In genomic region chr21:33399821-33400220, GRCh38 we compare ENCODE assay signal across 13 cellular contexts.
"Had no signal": no experiment of that assay in that cellular context is flagged by ENCODE, and none has a peak within 500 bp of the region (broad histone marks: within the 10 kb centered on the region; RNA-seq: fewer than 3 reads in every experiment).

No MANE protein-coding gene starts in this region.

- H3K4me3 Mint-ChIP-seq: activated CD4-positive, alpha-beta T cell treated with anti-CD3 and anti-CD28 coated beads, Interleukin-2, amount 10 ng/mL, durations not matched to agents 7 days and 5 days; activated naive CD4-positive, alpha-beta T cell treated with anti-CD3 and anti-CD28 coated beads, Interleukin-2, amount 50 U/mL, for 24 hours; activated T-helper 17 cell treated with anti-CD3 and anti-CD28 coated beads, Interleukin-2, amount 50 U/mL, for 72 hours; neural progenitor cell; T-helper 1 cell treated with Interleukin-12 subunit alpha and Interleukin-12 subunit beta and Interleukin-4 antibody, amounts not matched to agents 30 μg/mL and 1 μg/mL, for 36 hours had no signal

- FAIRE-seq: endometrium had no signal

- H3K4me3 ChIP-seq: dorsolateral prefrontal cortex, neural progenitor cell, uterus had no signal

- H3K27me3 Mint-ChIP-seq: activated naive CD4-positive, alpha-beta T cell treated with anti-CD3 and anti-CD28 coated beads, Interleukin-2, amount 50 U/mL, for 24 hours had no signal

- H3K4me1 ChIP-seq: neural progenitor cell, parathyroid adenoma, uterus had no signal

- H3K9me3 ChIP-seq: uterus had no signal

- H3K9me3 Mint-ChIP-seq: activated CD4-positive, alpha-beta T cell treated with anti-CD3 and anti-CD28 coated beads, Interleukin-2, amount 10 ng/mL, durations not matched to agents 7 days and 5 days; activated naive CD4-positive, alpha-beta T cell treated with anti-CD3 and anti-CD28 coated beads, Interleukin-2, amount 50 U/mL, for 24 hours; activated T-helper 17 cell treated with anti-CD3 and anti-CD28 coated beads, Interleukin-2, amount 50 U/mL, for 72 hours; neural progenitor cell; T-helper 1 cell treated with Interleukin-12 subunit alpha and Interleukin-12 subunit beta and Interleukin-4 antibody, amounts not matched to agents 30 μg/mL and 1 μg/mL, for 36 hours had no signal

- H3K36me3 ChIP-seq: neural progenitor cell, uterus had no signal

- DNase-seq: activated CD4-positive, alpha-beta T cell treated with anti-CD3 and anti-CD28 coated beads, Interleukin-2, amount 10 ng/mL, durations not matched to agents 7 days and 5 days; activated T-cell treated with anti-CD3 and anti-CD28 coated beads for 4 hours; dorsolateral prefrontal cortex; stimulated activated CD4-positive, alpha-beta T cell treated with anti-CD3 and anti-CD28 coated beads, Interleukin-15, amount 100 ng/mL, for 24 hours; stimulated activated CD4-positive, alpha-beta T cell treated with anti-CD3 and anti-CD28 coated beads, Interleukin-4, amount 100 ng/mL, for 24 hours; uterus had no signal

- H3K27me3 ChIP-seq: dorsolateral prefrontal cortex, neural progenitor cell, uterus had no signal

- H3K27ac ChIP-seq: neural progenitor cell, parathyroid adenoma, uterus had no signal

- ATAC-seq: activated T-helper 17 cell treated with anti-CD3 and anti-CD28 coated beads, Interleukin-2, amount 50 U/mL, for 72 hours; esophagus mucosa had no signal

- H3K27ac Mint-ChIP-seq: activated CD4-positive, alpha-beta T cell treated with anti-CD3 and anti-CD28 coated beads, Interleukin-2, amount 10 ng/mL, durations not matched to agents 7 days and 5 days; activated naive CD4-positive, alpha-beta T cell treated with anti-CD3 and anti-CD28 coated beads, Interleukin-2, amount 50 U/mL, for 24 hours; activated T-helper 17 cell treated with anti-CD3 and anti-CD28 coated beads, Interleukin-2, amount 50 U/mL, for 72 hours; neural progenitor cell; T-helper 1 cell treated with Interleukin-12 subunit alpha and Interleukin-12 subunit beta and Interleukin-4 antibody, amounts not matched to agents 30 μg/mL and 1 μg/mL, for 36 hours had no signal
